ENCODE assay signal across 30 cellular contexts in the genomic region with DNA sequence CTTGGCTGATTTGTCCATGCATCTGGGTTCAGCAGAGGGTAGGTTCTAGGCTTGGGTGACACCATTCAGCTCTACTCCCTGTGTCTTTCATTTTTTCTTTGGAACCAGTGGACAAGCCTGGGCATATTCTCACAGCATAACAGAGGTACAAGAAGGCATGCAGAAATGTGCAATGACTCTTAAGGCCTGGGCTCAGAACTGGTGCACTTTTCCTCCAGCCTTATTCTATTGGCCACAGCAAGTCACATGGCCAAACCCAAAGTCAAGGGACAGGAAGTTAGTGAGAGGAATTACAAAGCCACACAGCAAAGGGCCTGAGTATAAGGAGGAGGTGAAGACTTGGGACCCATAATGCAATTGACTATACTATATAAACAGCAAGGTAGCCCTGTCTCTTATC.
DNase-seq lines count a peak whose midpoint lies in the region; ATAC-seq and TF ChIP-seq lines count a peak whose summit lies in the region.
"Had no signal": no experiment of that assay in that cellular context is flagged by ENCODE, and none has a peak within 500 bp of the region (broad histone marks: within the 10 kb centered on the region; RNA-seq: fewer than 3 reads in every experiment).

No MANE protein-coding gene starts in this region.

- no peaks in the 10 kb centered on the region for H3K36me3 ChIP-seq in tibial artery
- H3K36me3 ChIP-seq: gastrocnemius medialis had no signal

- H3K27ac ChIP-seq in tibial artery: peak overlapping the region in 1 of 2 donors; percentile 0
- H3K27ac ChIP-seq: BLaER1 treated with 17β-estradiol and CSF1 and Interleukin-3, amounts not matched to agents 10 nM and 100 nM; body of pancreas; gastrocnemius medialis; hepatocyte had no signal

- POLR2A ChIA-PET in WTC11 (lab: Charles Lee): no interaction called here

- H3K27me3 Mint-ChIP-seq in WTC11 (ENCODE audit: low read depth): peaks cover 4% of the 10 kb centered on the region; the same call in 1 of the 2 replicates
- H3K27me3 Mint-ChIP-seq: stimulated activated memory B cell treated with anti-CD40 and anti-IgM and Interleukin-4, amounts not matched to agents 10 μg/mL and 1 μg/mL and 100 μg/mL, for 72 hours had no signal

- no peak for ATAC-seq in WTC11
- ATAC-seq: body of pancreas; gastrocnemius medialis; naive thymus-derived CD8-positive, alpha-beta T cell; stimulated activated memory B cell treated with anti-CD40 and anti-IgM and Interleukin-4, amounts not matched to agents 10 μg/mL and 1 μg/mL and 100 μg/mL, for 72 hours had no signal

- no peak for TF ChIP-seq RAD21 in Ishikawa (IDR thresholded peaks at IDR 0.05; ENCODE audit: low read depth)

- no peaks in the 10 kb centered on the region for H3K27me3 ChIP-seq in tibial artery
- H3K27me3 ChIP-seq: BLaER1 treated with 17β-estradiol and CSF1 and Interleukin-3, amounts not matched to agents 10 nM and 100 nM; body of pancreas; gastrocnemius medialis; hepatocyte; testis had no signal

- TF ChIP-seq CTCF in GM12865 (IDR thresholded peaks at IDR 0.05; ENCODE audit: insufficient read depth, low read depth, low read length, missing control alignments): no peak
- TF ChIP-seq CTCF in WTC11 (IDR thresholded peaks at IDR 0.05): no peak
- TF ChIP-seq CTCF in tibial artery (IDR thresholded peaks at IDR 0.05): no peak

- DNase-seq in GM12865 (ENCODE audit: low read depth): peak; percentile 15
- no peak for DNase-seq in WTC11 (ENCODE audit: low spot score)
- DNase-seq in fibroblast of peridontal ligament (ENCODE audit: extremely low read depth): peak; percentile 2
- no peak for DNase-seq in COLO668 (lab: John Stamatoyannopoulos, UW; ENCODE audit: unreplicated experiment)
- DNase-seq in tibial artery: no peak
- no peak for DNase-seq in H4 (ENCODE audit: low spot score)
- no peak for DNase-seq in DMS114 treated with DMSO at 0.1 percent for 48 hours (lab: John Stamatoyannopoulos, UW; ENCODE audit: unreplicated experiment)
- DNase-seq: activated CD4-positive, alpha-beta memory T cell treated with anti-CD3 and anti-CD28 coated beads, Interleukin-2, amount 10 ng/mL, durations not matched to agents 7 days and 5 days; activated CD4-positive, CD25-positive, alpha-beta regulatory T cell treated with anti-CD3 and anti-CD28 coated beads, Interleukin-2, amount 50 U/mL, for 72 hours; activated effector memory CD4-positive, alpha-beta T cell treated with anti-CD3 and anti-CD28 coated beads, Interleukin-2, amount 50 U/mL, for 16 hours; activated T-cell treated with anti-CD3 and anti-CD28 coated beads for 4 hours; body of pancreas; Calu3; gastrocnemius medialis; immature natural killer cell; left ventricle myocardium superior; naive thymus-derived CD8-positive, alpha-beta T cell; NCI-H1105 treated with DMSO at 0.1 percent for 48 hours; NCI-H2081; NCI-H226; NCI-H748 treated with DMSO at 0.1 percent for 48 hours; SHP77 treated with DMSO at 0.1 percent for 48 hours; stimulated activated CD4-positive, alpha-beta T cell treated with anti-CD3 and anti-CD28 coated beads, Interleukin-2, amount 100 ng/mL, for 48 hours; testis had no signal

- no peak overlapping the region for H3K27ac Mint-ChIP-seq in WTC11
- H3K27ac Mint-ChIP-seq: activated CD4-positive, alpha-beta memory T cell treated with anti-CD3 and anti-CD28 coated beads, Interleukin-2, amount 10 ng/mL, durations not matched to agents 7 days and 5 days; immature natural killer cell; mesothelial cell of epicardium; stimulated activated memory B cell treated with anti-CD40 and anti-IgM and Interleukin-4, amounts not matched to agents 10 μg/mL and 1 μg/mL and 100 μg/mL, for 72 hours had no signal

- no peak overlapping the region for H3K4me3 Mint-ChIP-seq in WTC11
- H3K4me3 Mint-ChIP-seq: activated CD4-positive, alpha-beta memory T cell treated with anti-CD3 and anti-CD28 coated beads, Interleukin-2, amount 10 ng/mL, durations not matched to agents 7 days and 5 days; immature natural killer cell; mesothelial cell of epicardium; naive thymus-derived CD8-positive, alpha-beta T cell; stimulated activated memory B cell treated with anti-CD40 and anti-IgM and Interleukin-4, amounts not matched to agents 10 μg/mL and 1 μg/mL and 100 μg/mL, for 72 hours had no signal

- H3K4me3 ChIP-seq in GM12865 (ENCODE audit: low read depth, low read length) (no peak overlapping the region), tibial artery (no peak overlapping the region)
- H3K4me3 ChIP-seq: BLaER1 treated with 17β-estradiol and CSF1 and Interleukin-3, amounts not matched to agents 10 nM and 100 nM; body of pancreas; gastrocnemius medialis; hepatocyte; smooth muscle cell; testis had no signal

- no peak for TF ChIP-seq EP300 in Ishikawa (IDR thresholded peaks at IDR 0.05; ENCODE audit: borderline replicate concordance)

- intact Hi-C loops in tibial artery (cut with DNase I; ENCODE audit: low total_unique reads): no loop called here

- peaks cover 0 to 46% (median 25%) of the 10 kb centered on the region in 4 donors for H3K4me1 ChIP-seq in tibial artery
- H3K4me1 ChIP-seq: body of pancreas, gastrocnemius medialis had no signal

- H3K9me3 Mint-ChIP-seq in WTC11: peaks cover 33% of the 10 kb centered on the region

- CTCF ChIA-PET in WTC11 (lab: Charles Lee): interaction anchor here (1.0 kb wide), 1 partner anchor 25 kb away, joined by 3 read pairs; no protein-coding TSS in a partner anchor

- H3K9me3 ChIP-seq in tibial artery: no peaks in the 10 kb centered on the region
- H3K9me3 ChIP-seq: body of pancreas, gastrocnemius medialis, testis had no signal

- H3K4me1 Mint-ChIP-seq in WTC11: no peaks in the 10 kb centered on the region
- H3K4me1 Mint-ChIP-seq: activated CD4-positive, alpha-beta memory T cell treated with anti-CD3 and anti-CD28 coated beads, Interleukin-2, amount 10 ng/mL, durations not matched to agents 7 days and 5 days; immature natural killer cell; naive thymus-derived CD8-positive, alpha-beta T cell; stimulated activated memory B cell treated with anti-CD40 and anti-IgM and Interleukin-4, amounts not matched to agents 10 μg/mL and 1 μg/mL and 100 μg/mL, for 72 hours had no signal

- no peaks in the 10 kb centered on the region for H3K36me3 Mint-ChIP-seq in WTC11
- H3K36me3 Mint-ChIP-seq: immature natural killer cell had no signal

TF ChIP-seq in Ishikawa, 13 proteins besides CTCF, POLR2A, EP300 and RAD21:
- TF ChIP-seq TAF1 (IDR thresholded peaks at IDR 0.05; ENCODE audit: low read depth): no peak
- TF ChIP-seq, protein P1, sequence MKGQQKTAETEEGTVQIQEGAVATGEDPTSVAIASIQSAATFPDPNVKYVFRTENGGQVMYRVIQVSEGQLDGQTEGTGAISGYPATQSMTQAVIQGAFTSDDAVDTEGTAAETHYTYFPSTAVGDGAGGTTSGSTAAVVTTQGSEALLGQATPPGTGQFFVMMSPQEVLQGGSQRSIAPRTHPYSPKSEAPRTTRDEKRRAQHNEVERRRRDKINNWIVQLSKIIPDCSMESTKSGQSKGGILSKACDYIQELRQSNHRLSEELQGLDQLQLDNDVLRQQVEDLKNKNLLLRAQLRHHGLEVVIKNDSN (IDR thresholded peaks at IDR 0.05): peak; percentile 72

TF ChIP-seq in WTC11, 78 proteins besides CTCF, POLR2A, EP300 and RAD21 (continues in another document):
- TF ChIP-seq GRHL2 (CRISPR knock-in tag; IDR thresholded peaks at IDR 0.05; ENCODE audit: insufficient replicate concordance, severe bottlenecking): no peak
- TF ChIP-seq, protein P2, sequence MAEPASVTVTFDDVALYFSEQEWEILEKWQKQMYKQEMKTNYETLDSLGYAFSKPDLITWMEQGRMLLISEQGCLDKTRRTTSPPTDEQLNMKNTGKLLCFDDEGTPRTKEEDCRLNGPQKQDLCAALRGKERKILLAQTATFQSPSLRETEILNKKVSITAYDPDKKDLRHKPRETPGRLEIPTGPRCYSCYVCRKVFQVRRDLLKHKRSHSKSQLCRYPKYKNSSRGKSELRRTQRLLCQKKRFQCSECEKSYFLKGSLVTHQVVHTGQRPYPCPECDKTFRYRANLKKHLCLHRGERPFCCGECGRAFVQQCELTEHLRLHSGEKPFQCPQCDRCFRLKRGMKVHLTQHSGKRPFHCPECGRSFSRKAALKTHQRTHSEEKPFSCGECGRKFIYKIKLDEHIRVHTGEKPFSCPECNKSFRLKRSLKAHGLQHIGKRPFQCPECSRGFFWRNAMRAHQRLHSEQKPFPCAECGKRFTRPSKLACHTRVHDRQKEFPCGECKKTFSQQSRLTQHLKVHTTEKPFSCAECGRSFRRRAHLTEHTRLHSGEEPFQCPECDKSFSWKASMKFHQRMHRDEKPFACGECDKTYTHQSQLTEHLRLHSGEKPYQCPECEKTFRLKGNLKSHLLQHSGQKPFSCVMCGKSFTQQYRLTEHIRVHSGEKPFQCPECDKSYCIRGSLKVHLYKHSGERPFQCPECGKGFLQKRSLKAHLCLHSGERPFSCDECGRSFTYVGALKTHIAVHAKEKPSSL (CRISPR knock-in tag; conservative IDR thresholded peaks at IDR 0.05): no peak
- TF ChIP-seq, protein P3, sequence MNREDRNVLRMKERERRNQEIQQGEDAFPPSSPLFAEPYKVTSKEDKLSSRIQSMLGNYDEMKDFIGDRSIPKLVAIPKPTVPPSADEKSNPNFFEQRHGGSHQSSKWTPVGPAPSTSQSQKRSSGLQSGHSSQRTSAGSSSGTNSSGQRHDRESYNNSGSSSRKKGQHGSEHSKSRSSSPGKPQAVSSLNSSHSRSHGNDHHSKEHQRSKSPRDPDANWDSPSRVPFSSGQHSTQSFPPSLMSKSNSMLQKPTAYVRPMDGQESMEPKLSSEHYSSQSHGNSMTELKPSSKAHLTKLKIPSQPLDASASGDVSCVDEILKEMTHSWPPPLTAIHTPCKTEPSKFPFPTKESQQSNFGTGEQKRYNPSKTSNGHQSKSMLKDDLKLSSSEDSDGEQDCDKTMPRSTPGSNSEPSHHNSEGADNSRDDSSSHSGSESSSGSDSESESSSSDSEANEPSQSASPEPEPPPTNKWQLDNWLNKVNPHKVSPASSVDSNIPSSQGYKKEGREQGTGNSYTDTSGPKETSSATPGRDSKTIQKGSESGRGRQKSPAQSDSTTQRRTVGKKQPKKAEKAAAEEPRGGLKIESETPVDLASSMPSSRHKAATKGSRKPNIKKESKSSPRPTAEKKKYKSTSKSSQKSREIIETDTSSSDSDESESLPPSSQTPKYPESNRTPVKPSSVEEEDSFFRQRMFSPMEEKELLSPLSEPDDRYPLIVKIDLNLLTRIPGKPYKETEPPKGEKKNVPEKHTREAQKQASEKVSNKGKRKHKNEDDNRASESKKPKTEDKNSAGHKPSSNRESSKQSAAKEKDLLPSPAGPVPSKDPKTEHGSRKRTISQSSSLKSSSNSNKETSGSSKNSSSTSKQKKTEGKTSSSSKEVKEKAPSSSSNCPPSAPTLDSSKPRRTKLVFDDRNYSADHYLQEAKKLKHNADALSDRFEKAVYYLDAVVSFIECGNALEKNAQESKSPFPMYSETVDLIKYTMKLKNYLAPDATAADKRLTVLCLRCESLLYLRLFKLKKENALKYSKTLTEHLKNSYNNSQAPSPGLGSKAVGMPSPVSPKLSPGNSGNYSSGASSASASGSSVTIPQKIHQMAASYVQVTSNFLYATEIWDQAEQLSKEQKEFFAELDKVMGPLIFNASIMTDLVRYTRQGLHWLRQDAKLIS (CRISPR knock-in tag; IDR thresholded peaks at IDR 0.05; ENCODE audit: borderline replicate concordance): no peak
- no peak for TF ChIP-seq PRRX2 (CRISPR knock-in tag; IDR thresholded peaks at IDR 0.05)
- no peak for TF ChIP-seq ZNF671 (CRISPR knock-in tag; IDR thresholded peaks at IDR 0.05)

Comparison
In these comparisons a context has a peak if more than half of its experiments do, and no peak if none do; other contexts are left out.
1. DNase-seq: peak in GM12865 (single experiment) and fibroblast of peridontal ligament (single experiment); none in WTC11 (single experiment), COLO668 (single experiment), tibial artery (0 of 2), H4 (single experiment) and DMS114 treated with DMSO at 0.1 percent for 48 hours (single experiment).